11 cellular contexts compared by ENCODE assay signal in genomic region chr3:119944091-119944490, GRCh38.
A peak's percentile ranks its signal among the peaks of the same experiment; 100 is the strongest.
DNase-seq lines count a peak whose midpoint lies in the region; ATAC-seq and TF ChIP-seq lines count a peak whose summit lies in the region.
"Had no signal": no experiment of that assay in that cellular context is flagged by ENCODE, and none has a peak within 500 bp of the region (broad histone marks: within the 10 kb centered on the region; RNA-seq: fewer than 3 reads in every experiment).

No MANE protein-coding gene starts in this region.

- TF ChIP-seq CTCF in OCI-LY7 (conservative IDR thresholded peaks at IDR 0.05; ENCODE audit: low read length) = no peak

- no peaks in the 10 kb centered on the region for H3K9me2 ChIP-seq in OCI-LY7 (ENCODE audit: insufficient read depth, low read length)

- peak overlapping the region; percentile 3 for H3K4me3 Mint-ChIP-seq in natural killer cell treated with Interleukin-12 subunit alpha and Interleukin-12 subunit beta and Interleukin-15 and Interleukin-18, amount 100 ng/mL, for 72 hours
- H3K4me3 Mint-ChIP-seq in T-cell = no peak overlapping the region

- CTCF ChIA-PET in T-cell (lab: Charles Lee) (no interaction called here), OCI-LY7 (lab: Charles Lee; ENCODE audit: unreplicated experiment) (no interaction called here)

- BruUV-seq in OCI-LY7 (replicated peaks; lab: Mats Ljungman, UMichigan) = no TSS peak

- ATAC-seq in GM18861 (IDR thresholded peaks at IDR 0.05; ENCODE audit: unreplicated experiment) (peak; percentile 56), GM21529 (IDR thresholded peaks at IDR 0.05; ENCODE audit: unreplicated experiment) (peak; percentile 71), HG03457 (IDR thresholded peaks at IDR 0.05; ENCODE audit: unreplicated experiment) (peak; percentile 53), T-cell (replicated peaks in 1 of 4) (no peak)
- no peak for ATAC-seq in natural killer cell treated with Interleukin-12 subunit alpha and Interleukin-12 subunit beta and Interleukin-15 and Interleukin-18, amount 100 ng/mL, for 72 hours

- no peaks in the 10 kb centered on the region for H3K9me3 ChIP-seq in OCI-LY7 (ENCODE audit: low read length)

- H3K36me3 ChIP-seq in OCI-LY7 (ENCODE audit: insufficient read depth, low read length) = no peaks in the 10 kb centered on the region

- H2AFZ ChIP-seq in OCI-LY7 (ENCODE audit: low read length) = no peak overlapping the region

- no peaks in the 10 kb centered on the region for H3K79me2 ChIP-seq in OCI-LY7 (ENCODE audit: insufficient read depth, low read depth, low read length)

- POLR2A ChIA-PET in T-cell (lab: Charles Lee) (no interaction called here), OCI-LY7 (lab: Charles Lee) (no interaction called here)

- no peaks in the 10 kb centered on the region for H3K27me3 Mint-ChIP-seq in natural killer cell treated with Interleukin-12 subunit alpha and Interleukin-12 subunit beta and Interleukin-15 and Interleukin-18, amount 100 ng/mL, for 72 hours
- H3K27me3 Mint-ChIP-seq in T-cell = no peaks in the 10 kb centered on the region

- no peak overlapping the region for H3K27ac ChIP-seq in OCI-LY7 (ENCODE audit: low read depth, low read length, poor library complexity, severe bottlenecking)
- H3K27ac ChIP-seq: coronary artery had no signal

- no peak for DNase-seq in natural killer cell treated with Interleukin-12 subunit alpha and Interleukin-12 subunit beta and Interleukin-15 and Interleukin-18, amount 100 ng/mL, for 72 hours (ENCODE audit: low spot score)
- DNase-seq in T-cell (no peak), OCI-LY7 (ENCODE audit: low spot score) (no peak), GM19238 (ENCODE audit: insufficient read length, low spot score) (no peak)
- DNase-seq: islet precursor cell, NCI-H2029 treated with DMSO at 0.1 percent for 48 hours, substantia nigra had no signal

- peak overlapping the region; percentile 7 to 11 for H3K27ac Mint-ChIP-seq in natural killer cell treated with Interleukin-12 subunit alpha and Interleukin-12 subunit beta and Interleukin-15 and Interleukin-18, amount 100 ng/mL, for 72 hours
- H3K27ac Mint-ChIP-seq in T-cell = peak overlapping the region in 1 of 2 donors; percentile 4

- no peak overlapping the region for H3K4me3 ChIP-seq in OCI-LY7 (ENCODE audit: low read depth, low read length, poor library complexity, severe bottlenecking)
- H3K4me3 ChIP-seq: coronary artery had no signal

- H3K9me3 Mint-ChIP-seq in natural killer cell treated with Interleukin-12 subunit alpha and Interleukin-12 subunit beta and Interleukin-15 and Interleukin-18, amount 100 ng/mL, for 72 hours = no peaks in the 10 kb centered on the region
- H3K9me3 Mint-ChIP-seq in T-cell = no peaks in the 10 kb centered on the region

- H3K4me2 ChIP-seq in OCI-LY7 (ENCODE audit: low read length) = no peak overlapping the region

- intact Hi-C loops in OCI-LY7 (cut with micrococcal nuclease; ENCODE audit: unreplicated experiment) = no loop called here

- H3K4me1 Mint-ChIP-seq in natural killer cell treated with Interleukin-12 subunit alpha and Interleukin-12 subunit beta and Interleukin-15 and Interleukin-18, amount 100 ng/mL, for 72 hours (ENCODE audit: low read depth in 2 of 2) = peaks cover 30 to 36% of the 10 kb centered on the region in 2 donors
- H3K4me1 Mint-ChIP-seq in T-cell = peaks cover 34 to 53% (median 51%) of the 10 kb centered on the region in 3 donors

- H3K4me1 ChIP-seq in OCI-LY7 (ENCODE audit: insufficient read depth, low read length, poor library complexity, severe bottlenecking) = no peaks in the 10 kb centered on the region

- H4K20me1 ChIP-seq in OCI-LY7 (ENCODE audit: insufficient read depth, low read length) = no peaks in the 10 kb centered on the region

- no peaks in the 10 kb centered on the region for H3K36me3 Mint-ChIP-seq in natural killer cell treated with Interleukin-12 subunit alpha and Interleukin-12 subunit beta and Interleukin-15 and Interleukin-18, amount 100 ng/mL, for 72 hours
- peaks cover 21% of the 10 kb centered on the region for H3K36me3 Mint-ChIP-seq in T-cell

Comparison
In these comparisons a context has a peak if more than half of its experiments do, and no peak if none do; other contexts are left out.
1. ATAC-seq: peak in GM18861 (single experiment), GM21529 (single experiment) and HG03457 (single experiment); none in natural killer cell treated with Interleukin-12 subunit alpha and Interleukin-12 subunit beta and Interleukin-15 and Interleukin-18, amount 100 ng/mL, for 72 hours (0 of 2) and T-cell (0 of 4).